8 cellular contexts compared by ENCODE assay signal in the genomic region with DNA sequence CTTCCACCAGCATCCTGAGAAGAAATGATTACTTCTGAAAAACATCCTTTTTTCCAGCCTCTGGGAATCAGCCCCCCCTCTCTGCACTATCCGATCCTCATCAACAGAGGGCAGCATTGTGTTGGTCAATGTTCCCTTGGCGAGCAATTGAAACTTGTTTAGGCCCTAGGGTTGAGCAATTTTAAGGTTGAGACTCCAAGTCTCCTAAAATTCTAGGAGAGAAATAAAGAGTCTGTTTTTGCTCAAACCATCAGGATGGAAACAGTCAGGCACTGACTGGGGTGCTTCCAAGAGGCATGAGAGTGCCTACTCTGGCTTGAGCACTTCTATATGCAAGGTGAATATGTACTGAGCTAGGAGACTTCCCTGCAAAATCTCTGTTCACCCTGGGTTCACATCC.
DNase-seq lines count a peak whose midpoint lies in the region; ATAC-seq and TF ChIP-seq lines count a peak whose summit lies in the region.

No MANE protein-coding gene starts in this region.

- H3K4me1 Mint-ChIP-seq in T-helper 1 cell treated with Interleukin-12 subunit alpha and Interleukin-12 subunit beta and Interleukin-4 antibody, amounts not matched to agents 30 μg/mL and 1 μg/mL, for 36 hours (ENCODE audit: low read depth): peaks cover 82% of the 10 kb centered on the region
- peaks cover 14% of the 10 kb centered on the region for H3K4me1 Mint-ChIP-seq in memory B cell

- peak overlapping the region; percentile 98 for H3K27ac Mint-ChIP-seq in T-helper 1 cell treated with Interleukin-12 subunit alpha and Interleukin-12 subunit beta and Interleukin-4 antibody, amounts not matched to agents 30 μg/mL and 1 μg/mL, for 36 hours
- peak overlapping the region; percentile 64 for H3K27ac Mint-ChIP-seq in memory B cell

- no peaks in the 10 kb centered on the region for H3K4me1 ChIP-seq in RWPE2 (ENCODE audit: insufficient read depth, poor library complexity, severe bottlenecking)

- peak; percentile 35 for ATAC-seq in GM21390 (IDR thresholded peaks at IDR 0.05; ENCODE audit: unreplicated experiment)
- peak; percentile 41 for ATAC-seq in HG03571 (IDR thresholded peaks at IDR 0.05; ENCODE audit: unreplicated experiment)
- peak; percentile 77 for ATAC-seq in RWPE2 (ENCODE audit: low read depth)
- peak; percentile 81 for ATAC-seq in memory B cell (ENCODE audit: low read depth)
- no peak for ATAC-seq in GM18520 (IDR thresholded peaks at IDR 0.05; ENCODE audit: unreplicated experiment)

- H3K27me3 ChIP-seq in RWPE2 (ENCODE audit: insufficient read depth, poor library complexity, severe bottlenecking): no peaks in the 10 kb centered on the region

- H3K9me3 ChIP-seq in RWPE2 (ENCODE audit: severe bottlenecking): no peaks in the 10 kb centered on the region

- H3K27me3 Mint-ChIP-seq in T-helper 1 cell treated with Interleukin-12 subunit alpha and Interleukin-12 subunit beta and Interleukin-4 antibody, amounts not matched to agents 30 μg/mL and 1 μg/mL, for 36 hours (ENCODE audit: low read depth): no peaks in the 10 kb centered on the region
- no peaks in the 10 kb centered on the region for H3K27me3 Mint-ChIP-seq in memory B cell

- peak; percentile 92 for TF ChIP-seq CTCF in RWPE2 (IDR thresholded peaks at IDR 0.05; ENCODE audit: poor library complexity, severe bottlenecking)

- H3K9me3 Mint-ChIP-seq in T-helper 1 cell treated with Interleukin-12 subunit alpha and Interleukin-12 subunit beta and Interleukin-4 antibody, amounts not matched to agents 30 μg/mL and 1 μg/mL, for 36 hours: no peaks in the 10 kb centered on the region
- no peaks in the 10 kb centered on the region for H3K9me3 Mint-ChIP-seq in memory B cell

- no peak overlapping the region for H3K27ac ChIP-seq in RWPE2 (ENCODE audit: poor library complexity, severe bottlenecking)

- no peaks in the 10 kb centered on the region for H3K36me3 ChIP-seq in RWPE2 (ENCODE audit: low read depth)

- H3K4me3 Mint-ChIP-seq in T-helper 1 cell treated with Interleukin-12 subunit alpha and Interleukin-12 subunit beta and Interleukin-4 antibody, amounts not matched to agents 30 μg/mL and 1 μg/mL, for 36 hours: peak overlapping the region; percentile 72
- peak overlapping the region; percentile 68 for H3K4me3 Mint-ChIP-seq in memory B cell

- H3K4me3 ChIP-seq in RWPE2 (ENCODE audit: severe bottlenecking): no peak overlapping the region

- no peak for DNase-seq in T-helper 1 cell
- DNase-seq in RWPE2 (ENCODE audit: low spot score): no peak
- DNase-seq in effector CD8-positive, alpha-beta T cell (lab: John Stamatoyannopoulos, UW): peak; percentile 15
- peak; percentile 66 for DNase-seq in memory B cell (ENCODE audit: low spot score in 2 of 2)

- H3K36me3 Mint-ChIP-seq in T-helper 1 cell treated with Interleukin-12 subunit alpha and Interleukin-12 subunit beta and Interleukin-4 antibody, amounts not matched to agents 30 μg/mL and 1 μg/mL, for 36 hours (ENCODE audit: low read depth): peaks cover 76% of the 10 kb centered on the region
- H3K36me3 Mint-ChIP-seq in memory B cell: no peaks in the 10 kb centered on the region

Comparison
In these comparisons a context has a peak if more than half of its experiments do, and no peak if none do; other contexts are left out.
1. DNase-seq: peak in effector CD8-positive, alpha-beta T cell (single experiment) and memory B cell (2 of 2); none in T-helper 1 cell (0 of 5) and RWPE2 (single experiment).